Comparison of ENCODE assay signal across 7 cellular contexts in genomic region chr9:696332-697090, GRCh38.
A peak's percentile ranks its signal among the peaks of the same experiment; 100 is the strongest.
DNase-seq lines count a peak whose midpoint lies in the region; ATAC-seq and TF ChIP-seq lines count a peak whose summit lies in the region.

No MANE protein-coding gene starts in this region.

- H3K27ac ChIP-seq in epithelial cell of prostate (peak overlapping the region; percentile 82), vagina (peak overlapping the region; percentile 88)
- H3K27ac ChIP-seq in effector memory CD4-positive, alpha-beta T cell (ENCODE audit: insufficient read depth, low read length, poor library complexity, severe bottlenecking) = no peak overlapping the region

- intact Hi-C loops in vagina (cut with DNase I) (loop anchor here (10.0 kb wide), 1 partner anchor 72 kb away; no protein-coding TSS in a partner anchor), mucosa of descending colon (cut with DNase I, micrococcal nuclease) (no loop called here)

- no peak for TF ChIP-seq CTCF in vagina (IDR thresholded peaks at IDR 0.05)
- no peak for TF ChIP-seq CTCF in mucosa of descending colon (IDR thresholded peaks at IDR 0.05)

- no peaks in the 10 kb centered on the region for H3K27me3 ChIP-seq in vagina
- no peaks in the 10 kb centered on the region for H3K27me3 ChIP-seq in effector memory CD4-positive, alpha-beta T cell (replicated peaks; ENCODE audit: control insufficient read depth, insufficient read depth, low read length, poor library complexity, severe bottlenecking)

- TF ChIP-seq POLR2A in vagina (IDR thresholded peaks at IDR 0.05) = no peak

- ATAC-seq in left lobe of liver (no peak), mucosa of descending colon (no peak)

- DNase-seq in RPMI7951 (ENCODE audit: low read depth) = peak; percentile 78
- DNase-seq in epithelial cell of prostate (ENCODE audit: low read depth, low spot score) = no peak
- peak; percentile 59 for DNase-seq in midbrain (lab: John Stamatoyannopoulos, UW)
- DNase-seq in vagina (ENCODE audit: extremely low spot score in 2 of 2) = peak in 1 of 2 donors; percentile 84
- no peak for DNase-seq in left lobe of liver (ENCODE audit: low spot score)
- DNase-seq in mucosa of descending colon = no peak
- DNase-seq in effector memory CD4-positive, alpha-beta T cell = no peak

- H3K4me3 ChIP-seq in vagina (no peak overlapping the region), mucosa of descending colon (no peak overlapping the region)
- no peak overlapping the region for H3K4me3 ChIP-seq in effector memory CD4-positive, alpha-beta T cell (ENCODE audit: insufficient read depth, low read depth, low read length, poor library complexity, severe bottlenecking)

- H3K4me1 ChIP-seq in vagina (peaks cover 88% of the 10 kb centered on the region), mucosa of descending colon (ENCODE audit: low read depth) (peaks cover 3% of the 10 kb centered on the region)
- H3K4me1 ChIP-seq in effector memory CD4-positive, alpha-beta T cell (ENCODE audit: control insufficient read depth, insufficient read depth, low read length, poor library complexity, severe bottlenecking) = no peaks in the 10 kb centered on the region

- H3K36me3 ChIP-seq in vagina = no peaks in the 10 kb centered on the region
- no peaks in the 10 kb centered on the region for H3K36me3 ChIP-seq in mucosa of descending colon (ENCODE audit: low read depth)
- no peaks in the 10 kb centered on the region for H3K36me3 ChIP-seq in effector memory CD4-positive, alpha-beta T cell (ENCODE audit: control insufficient read depth, insufficient read depth, low read length)

- H3K9me3 ChIP-seq in vagina (no peaks in the 10 kb centered on the region), mucosa of descending colon (no peaks in the 10 kb centered on the region)
- no peaks in the 10 kb centered on the region for H3K9me3 ChIP-seq in effector memory CD4-positive, alpha-beta T cell (ENCODE audit: control insufficient read depth, low read length)

Comparison
In these comparisons a context has a peak if more than half of its experiments do, and no peak if none do; other contexts are left out.
1. DNase-seq: peak in RPMI7951 (single experiment) and midbrain (single experiment); none in epithelial cell of prostate (single experiment), left lobe of liver (single experiment), mucosa of descending colon (0 of 3) and effector memory CD4-positive, alpha-beta T cell (0 of 3).